Comparison of ENCODE assay signal across 24 cellular contexts in genomic region chr1:96746440-96747223, GRCh38.
"Had no signal": no experiment of that assay in that cellular context is flagged by ENCODE, and none has a peak within 500 bp of the region (broad histone marks: within the 10 kb centered on the region; RNA-seq: fewer than 3 reads in every experiment).

No MANE protein-coding gene starts in this region.

- H3K9ac ChIP-seq: neural progenitor cell had no signal

- H3K4me1 ChIP-seq: testis, upper lobe of right lung had no signal

- H2AFZ ChIP-seq: neural progenitor cell had no signal

- H3K4me3 Mint-ChIP-seq: activated naive CD8-positive, alpha-beta T cell treated with anti-CD3 and anti-CD28 coated beads, Interleukin-2, amount 10 ng/mL, durations not matched to agents 7 days and 5 days; activated T-helper 17 cell treated with anti-CD3 and anti-CD28 coated beads, Interleukin-2, amount 50 U/mL, for 72 hours; endodermal cell; neural progenitor cell; WTC11 had no signal

- H3K36me3 ChIP-seq: gastroesophageal sphincter had no signal

- H3K4me3 ChIP-seq: gastroesophageal sphincter, heart left ventricle, mucosa of descending colon, neural progenitor cell, spleen, testis, upper lobe of right lung had no signal

- ATAC-seq: activated T-helper 17 cell treated with anti-CD3 and anti-CD28 coated beads, Interleukin-2, amount 50 U/mL, for 72 hours; gastroesophageal sphincter; left cardiac atrium; mucosa of descending colon; upper lobe of right lung; WTC11 had no signal

- H3K4me2 ChIP-seq: neural progenitor cell had no signal

- H3K27me3 Mint-ChIP-seq: activated naive CD8-positive, alpha-beta T cell treated with anti-CD3 and anti-CD28 coated beads, Interleukin-2, amount 10 ng/mL, durations not matched to agents 7 days and 5 days; activated T-helper 17 cell treated with anti-CD3 and anti-CD28 coated beads, Interleukin-2, amount 50 U/mL, for 72 hours had no signal

- DNase-seq: activated naive CD8-positive, alpha-beta T cell treated with anti-CD3 and anti-CD28 coated beads, Interleukin-2, amount 10 ng/mL, durations not matched to agents 7 days and 5 days; activated T-cell treated with anti-CD3 and anti-CD28 coated beads, Interleukin-2, amount 50 U/mL, for 1 hour; amygdala; cerebellar nuclear complex; cortex of kidney; endodermal cell; heart left ventricle; left cardiac atrium; mesenchymal stem cell; mucosa of descending colon; retina; spleen; stimulated activated CD4-positive, alpha-beta T cell treated with anti-CD3 and anti-CD28 coated beads, Interleukin-4, amount 100 ng/mL, for 1 hour; stimulated activated naive CD4-positive, alpha-beta T cell; T-helper 1 cell; testis; upper lobe of right lung had no signal

- FAIRE-seq: islet of Langerhans, TTC549 had no signal

- H3K9me3 Mint-ChIP-seq: activated naive CD8-positive, alpha-beta T cell treated with anti-CD3 and anti-CD28 coated beads, Interleukin-2, amount 10 ng/mL, durations not matched to agents 7 days and 5 days; activated T-helper 17 cell treated with anti-CD3 and anti-CD28 coated beads, Interleukin-2, amount 50 U/mL, for 72 hours had no signal

- H3K27ac Mint-ChIP-seq: activated naive CD8-positive, alpha-beta T cell treated with anti-CD3 and anti-CD28 coated beads, Interleukin-2, amount 10 ng/mL, durations not matched to agents 7 days and 5 days; activated T-helper 17 cell treated with anti-CD3 and anti-CD28 coated beads, Interleukin-2, amount 50 U/mL, for 72 hours; endodermal cell; neural progenitor cell; WTC11 had no signal

- H3K27ac ChIP-seq: epithelial cell of prostate, gastroesophageal sphincter, heart left ventricle, neural progenitor cell, spleen, testis, upper lobe of right lung had no signal

- H3K9me3 ChIP-seq: gastroesophageal sphincter, mucosa of descending colon, spleen, testis, upper lobe of right lung had no signal

- H3K4me1 Mint-ChIP-seq: neural progenitor cell had no signal

- H3K27me3 ChIP-seq: gastroesophageal sphincter, heart left ventricle, neural progenitor cell, spleen, testis, upper lobe of right lung had no signal
